27 cellular contexts compared by ENCODE assay signal in genomic region chr15:99310745-99311144, GRCh38.
"Had no signal": no experiment of that assay in that cellular context is flagged by ENCODE, and none has a peak within 500 bp of the region (broad histone marks: within the 10 kb centered on the region; RNA-seq: fewer than 3 reads in every experiment).

No MANE protein-coding gene starts in this region.

- H3K27me3 Mint-ChIP-seq: activated CD4-positive, alpha-beta memory T cell treated with anti-CD3 and anti-CD28 coated beads, Interleukin-2, amount 10 ng/mL, durations not matched to agents 7 days and 5 days; activated CD4-positive, alpha-beta T cell treated with anti-CD3 and anti-CD28 coated beads for 36 hours; activated naive CD4-positive, alpha-beta T cell treated with anti-CD3 and anti-CD28 coated beads, Interleukin-2, amount 10 ng/mL, durations not matched to agents 7 days and 5 days; activated naive CD8-positive, alpha-beta T cell treated with anti-CD3 and anti-CD28 coated beads for 36 hours; activated T-helper 17 cell treated with anti-CD3 and anti-CD28 coated beads, Interleukin-2, amount 50 U/mL, for 72 hours had no signal

- H3K4me3 Mint-ChIP-seq: activated CD4-positive, alpha-beta memory T cell treated with anti-CD3 and anti-CD28 coated beads, Interleukin-2, amount 10 ng/mL, durations not matched to agents 7 days and 5 days; activated CD4-positive, alpha-beta T cell treated with anti-CD3 and anti-CD28 coated beads for 36 hours; activated naive CD4-positive, alpha-beta T cell treated with anti-CD3 and anti-CD28 coated beads, Interleukin-2, amount 10 ng/mL, durations not matched to agents 7 days and 5 days; activated naive CD8-positive, alpha-beta T cell treated with anti-CD3 and anti-CD28 coated beads for 36 hours; activated T-helper 17 cell treated with anti-CD3 and anti-CD28 coated beads, Interleukin-2, amount 50 U/mL, for 72 hours had no signal

- H3K4me1 Mint-ChIP-seq: activated CD4-positive, alpha-beta memory T cell treated with anti-CD3 and anti-CD28 coated beads, Interleukin-2, amount 10 ng/mL, durations not matched to agents 7 days and 5 days; activated CD4-positive, alpha-beta T cell treated with anti-CD3 and anti-CD28 coated beads for 36 hours; activated naive CD4-positive, alpha-beta T cell treated with anti-CD3 and anti-CD28 coated beads, Interleukin-2, amount 10 ng/mL, durations not matched to agents 7 days and 5 days; activated naive CD8-positive, alpha-beta T cell treated with anti-CD3 and anti-CD28 coated beads for 36 hours; activated T-helper 17 cell treated with anti-CD3 and anti-CD28 coated beads, Interleukin-2, amount 50 U/mL, for 72 hours had no signal

- H3K36me3 ChIP-seq: SJSA1, WERI-Rb-1 had no signal

- H3K9me3 ChIP-seq: SJSA1 had no signal

- H3K27me3 ChIP-seq: SJSA1 had no signal

- FAIRE-seq: RCC 7860 had no signal

- ATAC-seq: activated CD4-positive, alpha-beta T cell treated with anti-CD3 and anti-CD28 coated beads for 36 hours; activated T-helper 17 cell treated with anti-CD3 and anti-CD28 coated beads, Interleukin-2, amount 50 U/mL, for 72 hours; SK-N-SH treated with all-trans-retinoic acid at 6 μM for 48 hours had no signal

- H3K27ac ChIP-seq: SJSA1, WERI-Rb-1 had no signal

- H3K36me3 Mint-ChIP-seq: activated naive CD4-positive, alpha-beta T cell treated with anti-CD3 and anti-CD28 coated beads, Interleukin-2, amount 10 ng/mL, durations not matched to agents 7 days and 5 days had no signal

- DNase-seq: activated CD4-positive, alpha-beta memory T cell treated with anti-CD3 and anti-CD28 coated beads, Interleukin-2, amount 10 ng/mL, durations not matched to agents 7 days and 5 days; activated CD4-positive, alpha-beta T cell treated with anti-CD3 and anti-CD28 coated beads for 36 hours; activated CD4-positive, alpha-beta T cell treated with anti-CD3 and anti-CD28 coated beads, Interleukin-2, amount 50 U/mL, for 1 hour; activated gamma-delta T cell treated with Interleukin-2 at 50 U/mL for 16 hours; activated naive CD4-positive, alpha-beta T cell treated with anti-CD3 and anti-CD28 coated beads, Interleukin-2, amount 10 ng/mL, durations not matched to agents 7 days and 5 days; activated naive CD8-positive, alpha-beta T cell treated with anti-CD3 and anti-CD28 coated beads for 36 hours; activated T-cell treated with anti-CD3 and anti-CD28 coated beads for 4 hours; activated T-cell treated with anti-CD3 and anti-CD28 coated beads, Interleukin-2, amount 50 U/mL, for 48 hours; anterior cingulate cortex; cerebellar nuclear complex; Kasumi-1; NCI-H1048; NCI-H146; NCI-H187 treated with DMSO at 0.1 percent for 48 hours; NCI-H2081 treated with DMSO at 0.1 percent for 48 hours; NCI-H2171; NCI-H2227 treated with DMSO at 0.1 percent for 48 hours; NCI-H526; NCI-H774; NK-92 treated with Interleukin-12 subunit alpha and Interleukin-12 subunit beta, amount 100 ng/mL, for 24 hours; SHP77; SW 1271; WERI-Rb-1 had no signal

- H3K4me3 ChIP-seq: SJSA1 had no signal

- H3K27ac Mint-ChIP-seq: activated CD4-positive, alpha-beta memory T cell treated with anti-CD3 and anti-CD28 coated beads, Interleukin-2, amount 10 ng/mL, durations not matched to agents 7 days and 5 days; activated CD4-positive, alpha-beta T cell treated with anti-CD3 and anti-CD28 coated beads for 36 hours; activated naive CD4-positive, alpha-beta T cell treated with anti-CD3 and anti-CD28 coated beads, Interleukin-2, amount 10 ng/mL, durations not matched to agents 7 days and 5 days; activated naive CD8-positive, alpha-beta T cell treated with anti-CD3 and anti-CD28 coated beads for 36 hours; activated T-helper 17 cell treated with anti-CD3 and anti-CD28 coated beads, Interleukin-2, amount 50 U/mL, for 72 hours had no signal
